Comparison of ENCODE assay signal across 1 cellular context in the genomic region with DNA sequence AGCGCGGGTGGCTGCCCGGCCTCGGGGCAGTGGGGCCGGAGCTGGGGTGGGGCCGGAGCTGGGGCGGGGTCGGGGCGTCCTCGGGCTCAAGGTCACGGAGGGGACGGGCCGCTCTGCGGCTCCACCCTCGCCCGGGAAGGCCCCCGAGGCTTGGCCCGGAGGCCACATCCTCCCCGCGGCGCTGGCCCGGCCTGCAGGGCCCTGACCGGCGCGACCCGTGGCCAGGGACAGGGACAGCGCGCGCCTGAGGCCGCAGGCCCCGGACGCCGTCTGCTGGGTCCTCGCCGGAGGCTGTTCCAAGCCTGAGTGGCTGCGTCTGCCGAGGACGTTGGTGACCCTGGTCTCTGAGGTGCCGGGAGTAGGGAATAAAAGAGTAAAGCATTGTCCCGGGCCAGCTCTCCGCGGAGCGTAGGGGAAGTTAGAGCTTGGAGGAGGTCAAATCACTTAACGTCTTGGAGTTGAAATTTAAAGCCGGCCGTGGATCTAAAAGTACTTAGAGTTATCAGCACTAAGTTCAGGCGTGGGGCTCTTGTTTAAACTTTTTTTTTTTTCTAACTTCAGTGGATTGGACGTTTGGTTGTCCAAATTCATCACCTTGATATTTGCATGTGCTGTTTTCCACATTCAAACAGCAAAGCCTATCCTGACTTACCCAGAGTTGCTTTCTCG.
A peak's percentile ranks its signal among the peaks of the same experiment; 100 is the strongest.
TF ChIP-seq lines count a peak whose summit lies in the region.

No MANE protein-coding gene starts in this region.

TF ChIP-seq in K562, 482 proteins besides CTCF, POLR2A, EP300 and RAD21 (continued from another document and continues in another):
- TF ChIP-seq, protein P1, sequence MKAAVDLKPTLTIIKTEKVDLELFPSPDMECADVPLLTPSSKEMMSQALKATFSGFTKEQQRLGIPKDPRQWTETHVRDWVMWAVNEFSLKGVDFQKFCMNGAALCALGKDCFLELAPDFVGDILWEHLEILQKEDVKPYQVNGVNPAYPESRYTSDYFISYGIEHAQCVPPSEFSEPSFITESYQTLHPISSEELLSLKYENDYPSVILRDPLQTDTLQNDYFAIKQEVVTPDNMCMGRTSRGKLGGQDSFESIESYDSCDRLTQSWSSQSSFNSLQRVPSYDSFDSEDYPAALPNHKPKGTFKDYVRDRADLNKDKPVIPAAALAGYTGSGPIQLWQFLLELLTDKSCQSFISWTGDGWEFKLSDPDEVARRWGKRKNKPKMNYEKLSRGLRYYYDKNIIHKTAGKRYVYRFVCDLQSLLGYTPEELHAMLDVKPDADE (conservative IDR thresholded peaks at IDR 0.05; ENCODE audit: control insufficient read depth, low read depth, low read length) = no peak
- TF ChIP-seq ZNF830 (CRISPR knock-in tag; IDR thresholded peaks at IDR 0.05) (no peak), MXI1 (IDR thresholded peaks at IDR 0.05; ENCODE audit: low read depth, low read length) (no peak), E2F5 (CRISPR knock-in tag; IDR thresholded peaks at IDR 0.05) (no peak), STAG1 (CRISPR knock-in tag; IDR thresholded peaks at IDR 0.05; ENCODE audit: borderline replicate concordance) (no peak), BDP1 (IDR thresholded peaks at IDR 0.05; ENCODE audit: insufficient read depth, insufficient read length) (no peak), ZNF146 (CRISPR knock-in tag; IDR thresholded peaks at IDR 0.05; ENCODE audit: unreplicated experiment) (no peak), SOX6 (IDR thresholded peaks at IDR 0.05) (0 out of 2 replicates have a peak, but pooled peaks have one; percentile 19), ZNF253 (CRISPR knock-in tag; conservative IDR thresholded peaks at IDR 0.05) (no peak), TAF1 (IDR thresholded peaks at IDR 0.05; ENCODE audit: control insufficient read depth, extremely low read depth, insufficient read depth, low read length, severe bottlenecking) (no peak), RBBP5 (IDR thresholded peaks at IDR 0.05; ENCODE audit: borderline replicate concordance, insufficient read depth, low read length, poor library complexity, severe bottlenecking) (no peak), CREM (IDR thresholded peaks at IDR 0.05; ENCODE audit: low read depth) (no peak), SRSF3 (IDR thresholded peaks at IDR 0.05; ENCODE audit: insufficient read depth, low read length) (no peak), NRF1 (conservative IDR thresholded peaks at IDR 0.05 in 1 of 2, IDR thresholded peaks at IDR 0.05 in 1 of 2) (peak; percentile 40 to 55; a peak in 3 of 4 replicates), ZNF217 (CRISPR knock-in tag; IDR thresholded peaks at IDR 0.05) (no peak), RHOXF2B (CRISPR knock-in tag; conservative IDR thresholded peaks at IDR 0.05) (no peak), KLF10 (CRISPR knock-in tag; IDR thresholded peaks at IDR 0.05) (no peak), TCF3 (CRISPR knock-in tag; IDR thresholded peaks at IDR 0.05) (no peak), ZNF644 (tag; IDR thresholded peaks at IDR 0.05; ENCODE audit: low read depth) (no peak), ZFPM2 (CRISPR knock-in tag; IDR thresholded peaks at IDR 0.05) (no peak), CEBPZ (IDR thresholded peaks at IDR 0.05; ENCODE audit: borderline replicate concordance, low read depth, low read length) (no peak), ETS2 (tag; IDR thresholded peaks at IDR 0.05; ENCODE audit: borderline replicate concordance, poor library complexity, severe bottlenecking) (no peak), SNIP1 (IDR thresholded peaks at IDR 0.05; ENCODE audit: low read depth) (no peak), GABPA (tag; conservative IDR thresholded peaks at IDR 0.05; ENCODE audit: low read depth) (0 out of 2 replicates have a peak, but pooled peaks have one; percentile 4), MNT (conservative IDR thresholded peaks at IDR 0.05) (0 out of 4 replicates have a peak, but pooled peaks of 1 of the 2 experiments have one; percentile 28), TRIM28 (IDR thresholded peaks at IDR 0.05) (no peak), BACH1 (tag; IDR thresholded peaks at IDR 0.05) (no peak), ZNF785 (CRISPR knock-in tag; IDR thresholded peaks at IDR 0.05) (no peak), ZNF764 (CRISPR knock-in tag; IDR thresholded peaks at IDR 0.05; ENCODE audit: low read depth) (no peak), POLR2G (IDR thresholded peaks at IDR 0.05; ENCODE audit: low read depth, low read length) (peak; percentile 85), TEAD2 (tag; IDR thresholded peaks at IDR 0.05) (no peak), NCOA4 (IDR thresholded peaks at IDR 0.05; ENCODE audit: partially characterized antibody) (no peak), ZNF79 (CRISPR knock-in tag; IDR thresholded peaks at IDR 0.05; ENCODE audit: low read depth) (no peak), DDX20 (tag; IDR thresholded peaks at IDR 0.05; ENCODE audit: low read depth) (no peak), MTA3 (IDR thresholded peaks at IDR 0.05; ENCODE audit: borderline replicate concordance) (peak; percentile 41; the same call in 1 of the 2 replicates), MLX (CRISPR knock-in tag; conservative IDR thresholded peaks at IDR 0.05) (no peak), ATF7 (IDR thresholded peaks at IDR 0.05) (0 out of 2 replicates have a peak, but pooled peaks have one; percentile 39), ATF2 (CRISPR knock-in tag; IDR thresholded peaks at IDR 0.05) (no peak), HMGN3 (IDR thresholded peaks at IDR 0.05; ENCODE audit: borderline replicate concordance, extremely low read depth, insufficient read length, low read depth, low read length) (no peak), CBX5 (IDR thresholded peaks at IDR 0.05; ENCODE audit: borderline replicate concordance, low read depth) (no peak), COPS2 (conservative IDR thresholded peaks at IDR 0.05) (no peak), ELF2 (CRISPR knock-in tag; IDR thresholded peaks at IDR 0.05) (no peak), FOXM1 (IDR thresholded peaks at IDR 0.05; ENCODE audit: low read depth) (no peak), FOXM1 (CRISPR knock-in tag; IDR thresholded peaks at IDR 0.05; ENCODE audit: low read depth) (no peak), ATF1 (CRISPR knock-in tag; IDR thresholded peaks at IDR 0.05) (no peak), ATF1 (tag; IDR thresholded peaks at IDR 0.05) (no peak; the same call in 1 of the 2 replicates), ZFP36 (IDR thresholded peaks at IDR 0.05; ENCODE audit: low read depth, low read length, partially characterized antibody) (no peak), ZKSCAN1 (IDR thresholded peaks at IDR 0.05; ENCODE audit: low read depth, low read length) (no peak)
- TF ChIP-seq, protein P2, sequence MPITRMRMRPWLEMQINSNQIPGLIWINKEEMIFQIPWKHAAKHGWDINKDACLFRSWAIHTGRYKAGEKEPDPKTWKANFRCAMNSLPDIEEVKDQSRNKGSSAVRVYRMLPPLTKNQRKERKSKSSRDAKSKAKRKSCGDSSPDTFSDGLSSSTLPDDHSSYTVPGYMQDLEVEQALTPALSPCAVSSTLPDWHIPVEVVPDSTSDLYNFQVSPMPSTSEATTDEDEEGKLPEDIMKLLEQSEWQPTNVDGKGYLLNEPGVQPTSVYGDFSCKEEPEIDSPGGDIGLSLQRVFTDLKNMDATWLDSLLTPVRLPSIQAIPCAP (CRISPR knock-in tag; IDR thresholded peaks at IDR 0.05; ENCODE audit: borderline replicate concordance) = no peak
- TF ChIP-seq, protein P3, sequence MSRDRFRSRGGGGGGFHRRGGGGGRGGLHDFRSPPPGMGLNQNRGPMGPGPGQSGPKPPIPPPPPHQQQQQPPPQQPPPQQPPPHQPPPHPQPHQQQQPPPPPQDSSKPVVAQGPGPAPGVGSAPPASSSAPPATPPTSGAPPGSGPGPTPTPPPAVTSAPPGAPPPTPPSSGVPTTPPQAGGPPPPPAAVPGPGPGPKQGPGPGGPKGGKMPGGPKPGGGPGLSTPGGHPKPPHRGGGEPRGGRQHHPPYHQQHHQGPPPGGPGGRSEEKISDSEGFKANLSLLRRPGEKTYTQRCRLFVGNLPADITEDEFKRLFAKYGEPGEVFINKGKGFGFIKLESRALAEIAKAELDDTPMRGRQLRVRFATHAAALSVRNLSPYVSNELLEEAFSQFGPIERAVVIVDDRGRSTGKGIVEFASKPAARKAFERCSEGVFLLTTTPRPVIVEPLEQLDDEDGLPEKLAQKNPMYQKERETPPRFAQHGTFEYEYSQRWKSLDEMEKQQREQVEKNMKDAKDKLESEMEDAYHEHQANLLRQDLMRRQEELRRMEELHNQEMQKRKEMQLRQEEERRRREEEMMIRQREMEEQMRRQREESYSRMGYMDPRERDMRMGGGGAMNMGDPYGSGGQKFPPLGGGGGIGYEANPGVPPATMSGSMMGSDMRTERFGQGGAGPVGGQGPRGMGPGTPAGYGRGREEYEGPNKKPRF (IDR thresholded peaks at IDR 0.05; ENCODE audit: low read depth, low read length) = no peak
- TF ChIP-seq, protein P4, sequence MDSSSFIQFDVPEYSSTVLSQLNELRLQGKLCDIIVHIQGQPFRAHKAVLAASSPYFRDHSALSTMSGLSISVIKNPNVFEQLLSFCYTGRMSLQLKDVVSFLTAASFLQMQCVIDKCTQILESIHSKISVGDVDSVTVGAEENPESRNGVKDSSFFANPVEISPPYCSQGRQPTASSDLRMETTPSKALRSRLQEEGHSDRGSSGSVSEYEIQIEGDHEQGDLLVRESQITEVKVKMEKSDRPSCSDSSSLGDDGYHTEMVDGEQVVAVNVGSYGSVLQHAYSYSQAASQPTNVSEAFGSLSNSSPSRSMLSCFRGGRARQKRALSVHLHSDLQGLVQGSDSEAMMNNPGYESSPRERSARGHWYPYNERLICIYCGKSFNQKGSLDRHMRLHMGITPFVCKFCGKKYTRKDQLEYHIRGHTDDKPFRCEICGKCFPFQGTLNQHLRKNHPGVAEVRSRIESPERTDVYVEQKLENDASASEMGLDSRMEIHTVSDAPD (CRISPR knock-in tag; IDR thresholded peaks at IDR 0.05) = no peak
- TF ChIP-seq, protein P5, sequence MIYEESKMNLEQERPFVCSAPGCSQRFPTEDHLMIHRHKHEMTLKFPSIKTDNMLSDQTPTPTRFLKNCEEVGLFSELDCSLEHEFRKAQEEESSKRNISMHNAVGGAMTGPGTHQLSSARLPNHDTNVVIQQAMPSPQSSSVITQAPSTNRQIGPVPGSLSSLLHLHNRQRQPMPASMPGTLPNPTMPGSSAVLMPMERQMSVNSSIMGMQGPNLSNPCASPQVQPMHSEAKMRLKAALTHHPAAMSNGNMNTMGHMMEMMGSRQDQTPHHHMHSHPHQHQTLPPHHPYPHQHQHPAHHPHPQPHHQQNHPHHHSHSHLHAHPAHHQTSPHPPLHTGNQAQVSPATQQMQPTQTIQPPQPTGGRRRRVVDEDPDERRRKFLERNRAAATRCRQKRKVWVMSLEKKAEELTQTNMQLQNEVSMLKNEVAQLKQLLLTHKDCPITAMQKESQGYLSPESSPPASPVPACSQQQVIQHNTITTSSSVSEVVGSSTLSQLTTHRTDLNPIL (CRISPR knock-in tag; IDR thresholded peaks at IDR 0.05) = no peak
